In genomic region chr9:98445576-98445975, GRCh38 we compare ENCODE assay signal across 18 cellular contexts.
DNase-seq lines count a peak whose midpoint lies in the region; ATAC-seq and TF ChIP-seq lines count a peak whose summit lies in the region.
"Had no signal": no experiment of that assay in that cellular context is flagged by ENCODE, and none has a peak within 500 bp of the region (broad histone marks: within the 10 kb centered on the region; RNA-seq: fewer than 3 reads in every experiment).

No MANE protein-coding gene starts in this region.

- H3K9me3 Mint-ChIP-seq in glutamatergic neuron (ENCODE audit: unreplicated experiment) = peaks cover 10% of the 10 kb centered on the region
- H3K9me3 Mint-ChIP-seq: HFFc6 had no signal

- H3K27me3 Mint-ChIP-seq in glutamatergic neuron (ENCODE audit: unreplicated experiment) = peaks cover 5% of the 10 kb centered on the region

- peaks cover 46% of the 10 kb centered on the region for H3K4me1 Mint-ChIP-seq in glutamatergic neuron (ENCODE audit: low read depth, unreplicated experiment)

- peak overlapping the region; percentile 74 for H3K4me3 Mint-ChIP-seq in glutamatergic neuron (ENCODE audit: unreplicated experiment)
- H3K4me3 Mint-ChIP-seq: HFFc6 had no signal

- H3K36me3 Mint-ChIP-seq in glutamatergic neuron (ENCODE audit: unreplicated experiment) = peaks cover 4% of the 10 kb centered on the region

- peak overlapping the region; percentile 88 for H3K27ac Mint-ChIP-seq in glutamatergic neuron (ENCODE audit: unreplicated experiment)
- H3K27ac Mint-ChIP-seq: HFFc6 had no signal

- DNase-seq in NCI-H1105 treated with DMSO at 0.1 percent for 48 hours (lab: John Stamatoyannopoulos, UW) (peak; percentile 6), NCI-H1105 (lab: John Stamatoyannopoulos, UW) (no peak), NCI-H146 treated with DMSO at 0.1 percent for 48 hours (lab: John Stamatoyannopoulos, UW; ENCODE audit: unreplicated experiment) (peak; percentile 86), NCI-H69 (lab: John Stamatoyannopoulos, UW) (peak; percentile 96), glutamatergic neuron (peak; percentile 21)
- DNase-seq in stimulated activated CD4-positive, alpha-beta T cell treated with anti-CD3 and anti-CD28 coated beads, Interleukin-2, amount 100 ng/mL, for 24 hours = no peak
- DNase-seq in stimulated activated naive CD4-positive, alpha-beta T cell treated with Interleukin-2 at 50 U/mL for 16 hours (lab: John Stamatoyannopoulos, UW) = no peak
- DNase-seq: C1 segment of cervical spinal cord, DND-41, GDM1, GOT3, HFFc6, NCI-H526 treated with DMSO at 0.1 percent for 48 hours, Peyer's patch, SIG-M5, T-helper 2 cell had no signal

- no peak for ATAC-seq in GM18517 (IDR thresholded peaks at IDR 0.05; ENCODE audit: unreplicated experiment)
- ATAC-seq: K562 had no signal

- TF ChIP-seq CTCF in glutamatergic neuron (IDR thresholded peaks at IDR 0.05; ENCODE audit: partially characterized antibody, unreplicated experiment) = no peak

Comparison
In these comparisons a context has a peak if more than half of its experiments do, and no peak if none do; other contexts are left out.
1. DNase-seq: peak in NCI-H1105 treated with DMSO at 0.1 percent for 48 hours (single experiment), NCI-H146 treated with DMSO at 0.1 percent for 48 hours (single experiment), NCI-H69 (single experiment) and glutamatergic neuron (single experiment); none in NCI-H1105 (single experiment), stimulated activated CD4-positive, alpha-beta T cell treated with anti-CD3 and anti-CD28 coated beads, Interleukin-2, amount 100 ng/mL, for 24 hours (0 of 2) and stimulated activated naive CD4-positive, alpha-beta T cell treated with Interleukin-2 at 50 U/mL for 16 hours (single experiment).